Comparison of ENCODE assay signal across 1 cellular context in genomic region chr17:49515196-49515770, GRCh38.
TF ChIP-seq lines count a peak whose summit lies in the region.

No MANE protein-coding gene starts in this region.

TF ChIP-seq in HepG2, 621 proteins besides CTCF, POLR2A, EP300 and RAD21 (continued from another document and continues in another):
- TF ChIP-seq ZNF225 (CRISPR knock-in tag; IDR thresholded peaks at IDR 0.05), result peak; percentile 96
- TF ChIP-seq CBFB (CRISPR knock-in tag; IDR thresholded peaks at IDR 0.05), result no peak
- no peak for TF ChIP-seq ZNF207 (IDR thresholded peaks at IDR 0.05; ENCODE audit: borderline replicate concordance)
- peak; percentile 71; the same call in 1 of the 2 replicates for TF ChIP-seq ARID4A (CRISPR knock-in tag; IDR thresholded peaks at IDR 0.05; ENCODE audit: borderline replicate concordance)
- TF ChIP-seq FLYWCH1 (CRISPR knock-in tag; IDR thresholded peaks at IDR 0.05), result no peak
- TF ChIP-seq NR2F2 (IDR thresholded peaks at IDR 0.05; ENCODE audit: borderline replicate concordance, low read depth), result no peak
- TF ChIP-seq KDM2A (CRISPR knock-in tag; IDR thresholded peaks at IDR 0.05; ENCODE audit: borderline replicate concordance, low read depth), result peak; percentile 61
- no peak for TF ChIP-seq NKX3-1 (CRISPR knock-in tag; IDR thresholded peaks at IDR 0.05)
- TF ChIP-seq SRSF1 (optimal IDR thresholded peaks at IDR 0.05; ENCODE audit: low read depth, low read length), result peak; percentile 18
- no peak for TF ChIP-seq ZNF232 (CRISPR knock-in tag; IDR thresholded peaks at IDR 0.05; ENCODE audit: borderline replicate concordance)
- no peak for TF ChIP-seq ZNF850 (CRISPR knock-in tag; conservative IDR thresholded peaks at IDR 0.05)
- no peak for TF ChIP-seq BHLHE40 (IDR thresholded peaks at IDR 0.05; ENCODE audit: low read length)
- TF ChIP-seq MZF1 (CRISPR knock-in tag; IDR thresholded peaks at IDR 0.05; ENCODE audit: borderline replicate concordance), result no peak
- TF ChIP-seq ATF5 (CRISPR knock-in tag; IDR thresholded peaks at IDR 0.05; ENCODE audit: low read depth), result no peak
- TF ChIP-seq CREBL2 (CRISPR knock-in tag; IDR thresholded peaks at IDR 0.05; ENCODE audit: borderline replicate concordance), result no peak
- no peak for TF ChIP-seq ADNP (CRISPR knock-in tag; IDR thresholded peaks at IDR 0.05)
- TF ChIP-seq ZGPAT (CRISPR knock-in tag; IDR thresholded peaks at IDR 0.05), result peak; percentile 81; the same call in 1 of the 2 replicates
- TF ChIP-seq NFAT5 (CRISPR knock-in tag; IDR thresholded peaks at IDR 0.05), result no peak
- TF ChIP-seq ZNF644 (CRISPR knock-in tag; IDR thresholded peaks at IDR 0.05; ENCODE audit: low read depth), result peak; percentile 71
- TF ChIP-seq SETDB1 (CRISPR knock-in tag; IDR thresholded peaks at IDR 0.05; ENCODE audit: borderline replicate concordance), result no peak
- 0 out of 2 replicates have a peak, but pooled peaks have one; percentile 25 for TF ChIP-seq ATF3 (CRISPR knock-in tag; IDR thresholded peaks at IDR 0.05)
- TF ChIP-seq HOXA5 (CRISPR knock-in tag; IDR thresholded peaks at IDR 0.05), result no peak
- TF ChIP-seq NFIB (CRISPR knock-in tag; IDR thresholded peaks at IDR 0.05; ENCODE audit: borderline replicate concordance), result peak; percentile 95
- no peak for TF ChIP-seq ZNF441 (CRISPR knock-in tag; IDR thresholded peaks at IDR 0.05; ENCODE audit: borderline replicate concordance)
- TF ChIP-seq CREM (IDR thresholded peaks at IDR 0.05), result no peak
- TF ChIP-seq CREM (CRISPR knock-in tag; IDR thresholded peaks at IDR 0.05), result 0 out of 2 replicates have a peak, but pooled peaks have one; percentile 12
- peak; percentile 68 for TF ChIP-seq AGO1 (IDR thresholded peaks at IDR 0.05; ENCODE audit: low read depth, low read length, poor library complexity, severe bottlenecking)
- TF ChIP-seq ZBTB20 (CRISPR knock-in tag; IDR thresholded peaks at IDR 0.05; ENCODE audit: borderline replicate concordance, low read depth), result no peak
- TF ChIP-seq ZNF883 (CRISPR knock-in tag; IDR thresholded peaks at IDR 0.05; ENCODE audit: not compliant biosample characterization), result peak; percentile 72
- TF ChIP-seq SKI (IDR thresholded peaks at IDR 0.05; ENCODE audit: partially characterized antibody), result peak; percentile 77
- TF ChIP-seq FOXA3 (CRISPR knock-in tag; IDR thresholded peaks at IDR 0.05), result peak; percentile 37; the same call in 1 of the 2 replicates
- no peak for TF ChIP-seq ZNF264 (CRISPR knock-in tag; IDR thresholded peaks at IDR 0.05)
- peak; percentile 81 for TF ChIP-seq POGK (CRISPR knock-in tag; conservative IDR thresholded peaks at IDR 0.05)
- no peak for TF ChIP-seq ZNF746 (CRISPR knock-in tag; IDR thresholded peaks at IDR 0.05)
- TF ChIP-seq RXRB (CRISPR knock-in tag; IDR thresholded peaks at IDR 0.05; ENCODE audit: borderline replicate concordance), result peak; percentile 81
- 0 out of 2 replicates have a peak, but pooled peaks have one; percentile 8 for TF ChIP-seq HINFP (CRISPR knock-in tag; IDR thresholded peaks at IDR 0.05; ENCODE audit: low read depth)
- TF ChIP-seq IRF2 (CRISPR knock-in tag; IDR thresholded peaks at IDR 0.05), result peak; percentile 56; the same call in 1 of the 2 replicates
- no peak for TF ChIP-seq ZNF557 (CRISPR knock-in tag; IDR thresholded peaks at IDR 0.05)
- TF ChIP-seq ZSCAN30 (CRISPR knock-in tag; IDR thresholded peaks at IDR 0.05), result no peak
- TF ChIP-seq SMYD3 (CRISPR knock-in tag; IDR thresholded peaks at IDR 0.05), result no peak
- no peak for TF ChIP-seq ZNF143 (CRISPR knock-in tag; IDR thresholded peaks at IDR 0.05)
- TF ChIP-seq TARDBP (CRISPR knock-in tag; IDR thresholded peaks at IDR 0.05), result peak; percentile 69
- TF ChIP-seq PRPF4 (IDR thresholded peaks at IDR 0.05; ENCODE audit: low read depth, low read length, poor library complexity, severe bottlenecking), result no peak
- TF ChIP-seq CSRNP1 (CRISPR knock-in tag; IDR thresholded peaks at IDR 0.05), result no peak
- no peak for TF ChIP-seq TOPORS (CRISPR knock-in tag; IDR thresholded peaks at IDR 0.05)
- no peak for TF ChIP-seq ZSCAN22 (CRISPR knock-in tag; IDR thresholded peaks at IDR 0.05)
- TF ChIP-seq KAT8 (CRISPR knock-in tag; IDR thresholded peaks at IDR 0.05), result peak; percentile 82
- TF ChIP-seq ZFP36L1 (CRISPR knock-in tag; IDR thresholded peaks at IDR 0.05), result no peak
- no peak for TF ChIP-seq SNAPC2 (CRISPR knock-in tag; IDR thresholded peaks at IDR 0.05)
- TF ChIP-seq ZBTB8A (CRISPR knock-in tag; IDR thresholded peaks at IDR 0.05; ENCODE audit: borderline replicate concordance, low read depth), result no peak
